ENCODE assay signal across 14 cellular contexts in genomic region chr4:2246384-2247127, GRCh38. TPM values are rescaled to one million over a fixed set of nuclear protein-coding genes. Genes with fewer than 3 reads are reported as not detected.
A peak's percentile ranks its signal among the peaks of the same experiment; 100 is the strongest.
DNase-seq lines count a peak whose midpoint lies in the region; ATAC-seq and TF ChIP-seq lines count a peak whose summit lies in the region.
"Had no signal": no experiment of that assay in that cellular context is flagged by ENCODE, and none has a peak within 500 bp of the region (broad histone marks: within the 10 kb centered on the region; RNA-seq: fewer than 3 reads in every experiment).

No MANE protein-coding gene starts in this region.

- peak overlapping the region; percentile 20 for H3K27ac Mint-ChIP-seq in dendritic cell treated with granulocyte-macrophage colony-stimulating factor and Interleukin-4, amounts not matched to agents 40 ng/mL and 50 ng/mL, for 4 days
- no peak overlapping the region for H3K27ac Mint-ChIP-seq in osteocyte (ENCODE audit: unreplicated experiment)
- H3K27ac Mint-ChIP-seq: activated naive CD8-positive, alpha-beta T cell treated with anti-CD3 and anti-CD28 coated beads, Interleukin-2, amount 50 U/mL, for 24 hours had no signal

- peak; percentile 15 for DNase-seq in D341Med (ENCODE audit: low spot score)
- peak; percentile 21 for DNase-seq in GM13976 (ENCODE audit: low spot score)
- peak; percentile 80 for DNase-seq in osteocyte (ENCODE audit: extremely low spot score, unreplicated experiment)
- DNase-seq in NCI-H748 (lab: John Stamatoyannopoulos, UW; ENCODE audit: unreplicated experiment) = no peak
- no peak for DNase-seq in anterior cingulate cortex (lab: John Stamatoyannopoulos, UW)
- DNase-seq: activated naive CD8-positive, alpha-beta T cell treated with anti-CD3 and anti-CD28 coated beads, Interleukin-2, amount 50 U/mL, for 24 hours; central memory CD4-positive, alpha-beta T cell; MM.1S; NCI-H2081; NCI-H774; occipital lobe; RPMI8226 had no signal

- H3K27me3 Mint-ChIP-seq in dendritic cell treated with granulocyte-macrophage colony-stimulating factor and Interleukin-4, amounts not matched to agents 40 ng/mL and 50 ng/mL, for 4 days = no peaks in the 10 kb centered on the region
- no peaks in the 10 kb centered on the region for H3K27me3 Mint-ChIP-seq in osteocyte (ENCODE audit: unreplicated experiment)
- H3K27me3 Mint-ChIP-seq: activated naive CD8-positive, alpha-beta T cell treated with anti-CD3 and anti-CD28 coated beads, Interleukin-2, amount 50 U/mL, for 24 hours had no signal

- in situ Hi-C loops in GM13976 (cut with MboI; ENCODE audit: low sequenced_read_pairs, unreplicated experiment) = no loop called here

- peaks cover 38% of the 10 kb centered on the region for H3K4me1 Mint-ChIP-seq in dendritic cell treated with granulocyte-macrophage colony-stimulating factor and Interleukin-4, amounts not matched to agents 40 ng/mL and 50 ng/mL, for 4 days (ENCODE audit: low read depth)
- H3K4me1 Mint-ChIP-seq in osteocyte (ENCODE audit: unreplicated experiment) = peaks cover 24% of the 10 kb centered on the region

- H3K36me3 Mint-ChIP-seq in dendritic cell treated with granulocyte-macrophage colony-stimulating factor and Interleukin-4, amounts not matched to agents 40 ng/mL and 50 ng/mL, for 4 days (ENCODE audit: low read depth) = peaks cover 51% of the 10 kb centered on the region
- H3K36me3 Mint-ChIP-seq in osteocyte (ENCODE audit: unreplicated experiment) = peaks cover 7% of the 10 kb centered on the region

- no peaks in the 10 kb centered on the region for H3K9me3 Mint-ChIP-seq in dendritic cell treated with granulocyte-macrophage colony-stimulating factor and Interleukin-4, amounts not matched to agents 40 ng/mL and 50 ng/mL, for 4 days
- H3K9me3 Mint-ChIP-seq in osteocyte (ENCODE audit: unreplicated experiment) = no peaks in the 10 kb centered on the region
- H3K9me3 Mint-ChIP-seq: activated naive CD8-positive, alpha-beta T cell treated with anti-CD3 and anti-CD28 coated beads, Interleukin-2, amount 50 U/mL, for 24 hours had no signal

- H3K4me3 Mint-ChIP-seq in dendritic cell treated with granulocyte-macrophage colony-stimulating factor and Interleukin-4, amounts not matched to agents 40 ng/mL and 50 ng/mL, for 4 days = no peak overlapping the region
- no peak overlapping the region for H3K4me3 Mint-ChIP-seq in osteocyte (ENCODE audit: unreplicated experiment)
- H3K4me3 Mint-ChIP-seq: activated naive CD8-positive, alpha-beta T cell treated with anti-CD3 and anti-CD28 coated beads, Interleukin-2, amount 50 U/mL, for 24 hours had no signal

- TF ChIP-seq CTCF in GM13976 (IDR thresholded peaks at IDR 0.05; ENCODE audit: borderline replicate concordance, control extremely low read depth, extremely low read depth, insufficient read depth, missing control alignments) (no peak), osteocyte (IDR thresholded peaks at IDR 0.05) (no peak)

- no peak for ATAC-seq in HG03139 (IDR thresholded peaks at IDR 0.05; ENCODE audit: unreplicated experiment)
- ATAC-seq: activated naive CD8-positive, alpha-beta T cell treated with anti-CD3 and anti-CD28 coated beads, Interleukin-2, amount 50 U/mL, for 24 hours had no signal

- intact Hi-C loops in dendritic cell treated with granulocyte-macrophage colony-stimulating factor and Interleukin-4, amounts not matched to agents 40 ng/mL and 50 ng/mL, for 4 days (cut with micrococcal nuclease) = no loop called here

RNA-seq across cellular contexts. Expression of gene HAUS3, which starts 4.6 kb away (rescaled TPM):
- 10.2 and 11.7 TPM in 2 replicates for total RNA-seq in osteocyte

RNA-seq across cellular contexts. Expression of gene POLN, which starts 4.6 kb away (rescaled TPM):
- total RNA-seq in osteocyte = 3.8 and 4.2 TPM in 2 replicates

RNA-seq across cellular contexts. Expression of gene MXD4, which starts 15.4 kb away (rescaled TPM):
- total RNA-seq in osteocyte = 74.9 and 81.5 TPM in 2 replicates

Comparison
In these comparisons a context has a peak if more than half of its experiments do, and no peak if none do; other contexts are left out.
1. DNase-seq: peak in D341Med (single experiment), GM13976 (single experiment) and osteocyte (single experiment); none in NCI-H748 (single experiment) and anterior cingulate cortex (0 of 58).